Comparison of ENCODE assay signal across 1 cellular context in genomic region chrX:47649302-47649701, GRCh38.
TF ChIP-seq lines count a peak whose summit lies in the region.

No MANE protein-coding gene starts in this region.

TF ChIP-seq in H1, 55 proteins besides CTCF, POLR2A, EP300 and RAD21:
- TF ChIP-seq KDM5A (IDR thresholded peaks at IDR 0.05; ENCODE audit: low read length) (no peak), CHD7 (IDR thresholded peaks at IDR 0.05; ENCODE audit: insufficient replicate concordance, low read length) (no peak), POU5F1 (IDR thresholded peaks at IDR 0.05; ENCODE audit: low read depth, low read length) (no peak), CHD2 (IDR thresholded peaks at IDR 0.05; ENCODE audit: low read length) (no peak), SUZ12 (IDR thresholded peaks at IDR 0.05; ENCODE audit: low read length) (no peak), JUN (IDR thresholded peaks at IDR 0.05; ENCODE audit: low read depth, low read length) (no peak), BCL11A (IDR thresholded peaks at IDR 0.05; ENCODE audit: low read depth in 2 of 2, low read length in 2 of 2) (no peak), SIN3A (conservative IDR thresholded peaks at IDR 0.05 in 1 of 2, IDR thresholded peaks at IDR 0.05 in 1 of 2; ENCODE audit: low read depth in 1 of 2, low read length in 2 of 2) (no peak), RXRA (IDR thresholded peaks at IDR 0.05; ENCODE audit: insufficient read depth, low read depth, low read length) (no peak), HDAC2 (IDR thresholded peaks at IDR 0.05; ENCODE audit: borderline replicate concordance in 1 of 2, low read depth in 2 of 2, low read length in 2 of 2) (no peak), GABPA (IDR thresholded peaks at IDR 0.05; ENCODE audit: borderline replicate concordance, insufficient read depth, low read length) (no peak)
